Comparison of ENCODE assay signal across 15 cellular contexts in genomic region chrX:124346064-124346876, GRCh38. TPM values are rescaled to one million over a fixed set of nuclear protein-coding genes. Genes with fewer than 3 reads are reported as not detected.
DNase-seq lines count a peak whose midpoint lies in the region; ATAC-seq and TF ChIP-seq lines count a peak whose summit lies in the region.
"Had no signal": no experiment of that assay in that cellular context is flagged by ENCODE, and none has a peak within 500 bp of the region (broad histone marks: within the 10 kb centered on the region; RNA-seq: fewer than 3 reads in every experiment).

Gene SH2D1A (plus strand): TSS chrX:124346563. CDS start chrX:124346643, 80 bp downstream.

- no peaks in the 10 kb centered on the region for H3K4me1 ChIP-seq in GM23338 (ENCODE audit: insufficient read depth)
- H3K4me1 ChIP-seq in neuronal stem cell (ENCODE audit: control insufficient read depth in 2 of 2, insufficient read depth in 1 of 2, low read depth in 1 of 2, low read length in 2 of 2): peaks cover 2 to 3% of the 10 kb centered on the region in 2 donors
- H3K4me1 ChIP-seq in esophagus squamous epithelium: peaks cover 0 to 3% (median 0%) of the 10 kb centered on the region in 3 donors
- H3K4me1 ChIP-seq: HAP-1 had no signal

- H3K4ac ChIP-seq in neuronal stem cell (ENCODE audit: low read length): no peak within 1 kb of the TSS

- H3K36me3 Mint-ChIP-seq in GM23338 (ENCODE audit: low read depth): no peaks in the 10 kb centered on the region
- no peaks in the 10 kb centered on the region for H3K36me3 Mint-ChIP-seq in activated naive CD8-positive, alpha-beta T cell
- H3K36me3 Mint-ChIP-seq: CD14-positive monocyte had no signal

- H3K27me3 ChIP-seq in GM23338 (ENCODE audit: insufficient read depth) (no peaks in the 10 kb centered on the region), neuronal stem cell (ENCODE audit: control insufficient read depth in 3 of 3, insufficient read depth in 3 of 3, low read depth in 1 of 3, low read length in 3 of 3) (no peaks in the 10 kb centered on the region), esophagus squamous epithelium (no peaks in the 10 kb centered on the region)

- no peak within 1 kb of the TSS for H3K9ac ChIP-seq in neuronal stem cell (ENCODE audit: low read depth, low read length, poor library complexity)

- H2BK12ac ChIP-seq in neuronal stem cell (ENCODE audit: low read length): peak within 1 kb of the TSS; percentile 90

- no peak within 1 kb of the TSS for H2BK5ac ChIP-seq in neuronal stem cell (ENCODE audit: low read length)

- peak within 1 kb of the TSS; percentile 65 for H3K18ac ChIP-seq in neuronal stem cell (ENCODE audit: low read length)

- peaks cover 7% of the 10 kb centered on the region; the same call in 2 of the 3 replicates for H3K4me1 Mint-ChIP-seq in GM23338
- peaks cover 55% of the 10 kb centered on the region for H3K4me1 Mint-ChIP-seq in activated naive CD8-positive, alpha-beta T cell (ENCODE audit: low read depth)

- H3K27ac ChIP-seq in GM23338 (ENCODE audit: low read depth): no peak within 1 kb of the TSS
- H3K27ac ChIP-seq in neuronal stem cell (replicated peaks; ENCODE audit: low read length): no peak within 1 kb of the TSS
- peak within 1 kb of the TSS in 2 of 4 donors; percentile 25 to 49 for H3K27ac ChIP-seq in esophagus squamous epithelium

- no CpG with 5 or more reads among the region's 19 CpGs for WGBS in neuronal stem cell (ENCODE audit: extremely low coverage in 2 of 2, insufficient read length in 2 of 2, insufficient replicate concordance in 1 of 2), 2 donors
- WGBS in esophagus squamous epithelium, 2 donors: 65 to 77% methylated on average over 12 of the region's 19 CpGs

- no peak within 1 kb of the TSS for H2BK15ac ChIP-seq in neuronal stem cell (ENCODE audit: low read length)

- peak in 1 of 4 donors; percentile 43 for TF ChIP-seq POLR2A in esophagus squamous epithelium (IDR thresholded peaks at IDR 0.05)

- no peak within 1 kb of the TSS for H4K91ac ChIP-seq in neuronal stem cell (ENCODE audit: low read depth, low read length, poor library complexity)

- H2AK5ac ChIP-seq in neuronal stem cell (ENCODE audit: low read depth, low read length): peak within 1 kb of the TSS; percentile 28

- no peak within 1 kb of the TSS for H2BK120ac ChIP-seq in neuronal stem cell (ENCODE audit: low read depth, low read length)

- no peak within 1 kb of the TSS for H3K14ac ChIP-seq in neuronal stem cell (ENCODE audit: low read length)

- no peaks in the 10 kb centered on the region for H4K20me1 ChIP-seq in GM23338 (replicated peaks; ENCODE audit: insufficient read depth)

- no peak within 1 kb of the TSS for H3K4me2 ChIP-seq in GM23338
- H3K4me2 ChIP-seq in neuronal stem cell (ENCODE audit: insufficient read depth, low read length, poor library complexity, severe bottlenecking): no peak within 1 kb of the TSS

- intact Hi-C loops in esophagus squamous epithelium (cut with DNase I): no loop called here

- H3K9me2 ChIP-seq in GM23338 (ENCODE audit: insufficient read depth): no peaks in the 10 kb centered on the region

- H3K9me3 Mint-ChIP-seq in GM23338: no peaks in the 10 kb centered on the region
- no peaks in the 10 kb centered on the region for H3K9me3 Mint-ChIP-seq in activated naive CD8-positive, alpha-beta T cell (ENCODE audit: low read depth)

- H3K27ac Mint-ChIP-seq in GM23338: no peak within 1 kb of the TSS
- H3K27ac Mint-ChIP-seq in activated naive CD8-positive, alpha-beta T cell: peak within 1 kb of the TSS; percentile 99

- H4K8ac ChIP-seq in neuronal stem cell (ENCODE audit: low read depth, low read length): no peak within 1 kb of the TSS

- H3K9me3 ChIP-seq in neuronal stem cell (replicated peaks in 1 of 2; ENCODE audit: control insufficient read depth in 2 of 2, insufficient read depth in 1 of 2, low read depth in 1 of 2, low read length in 2 of 2) (no peaks in the 10 kb centered on the region), esophagus squamous epithelium (no peaks in the 10 kb centered on the region)
- H3K9me3 ChIP-seq: HAP-1 had no signal

- no peak within 1 kb of the TSS for H3K23ac ChIP-seq in neuronal stem cell (ENCODE audit: low read depth, low read length, poor library complexity)

- H3K4me3 ChIP-seq in GM23338: no peak within 1 kb of the TSS
- H3K4me3 ChIP-seq in neuronal stem cell (ENCODE audit: low read length in 2 of 2): no peak within 1 kb of the TSS
- H3K4me3 ChIP-seq in esophagus squamous epithelium: peak within 1 kb of the TSS in 2 of 4 donors; percentile 28 to 42
- H3K4me3 ChIP-seq: HAP-1 had no signal

- 0 out of 2 replicates have a peak within 1 kb of the TSS, but pooled peaks have one; percentile 63 for H2AFZ ChIP-seq in GM23338
- peak within 1 kb of the TSS; percentile 6 for H2AFZ ChIP-seq in neuronal stem cell (ENCODE audit: low read length)

- DNase-seq in GM23338 (ENCODE audit: low spot score) (no peak), neuronal stem cell (ENCODE audit: low spot score) (no peak), esophagus squamous epithelium (lab: John Stamatoyannopoulos, UW) (no peak), kidney glomerular epithelial cell (lab: John Stamatoyannopoulos, UW) (no peak), DMS53 treated with DMSO at 0.1 percent for 48 hours (lab: John Stamatoyannopoulos, UW; ENCODE audit: unreplicated experiment) (no peak), Ammon's horn (ENCODE audit: low spot score) (no peak)
- DNase-seq: foreskin melanocyte, KBM-7, NCI-H2029, nucleus accumbens, SW 1271 had no signal

- no peaks in the 10 kb centered on the region for H3K79me2 ChIP-seq in GM23338 (replicated peaks; ENCODE audit: insufficient read depth)

- TF ChIP-seq CTCF in GM23338 (conservative IDR thresholded peaks at IDR 0.05; ENCODE audit: low read depth in 2 of 2) (no peak), esophagus squamous epithelium (IDR thresholded peaks at IDR 0.05) (no peak)

- no peak within 1 kb of the TSS for H3K4me3 Mint-ChIP-seq in GM23338
- peak within 1 kb of the TSS; percentile 94 for H3K4me3 Mint-ChIP-seq in activated naive CD8-positive, alpha-beta T cell

- H3K36me3 ChIP-seq in GM23338 (ENCODE audit: insufficient read depth): no peaks in the 10 kb centered on the region
- no peaks in the 10 kb centered on the region for H3K36me3 ChIP-seq in neuronal stem cell (replicated peaks in 1 of 2; ENCODE audit: control insufficient read depth in 2 of 2, insufficient read depth in 2 of 2, low read length in 2 of 2)
- H3K36me3 ChIP-seq in esophagus squamous epithelium: no peaks in the 10 kb centered on the region
- H3K36me3 ChIP-seq: HAP-1 had no signal

- no peaks in the 10 kb centered on the region for H3F3A ChIP-seq in GM23338 (replicated peaks; ENCODE audit: low read depth)

- no peak for ATAC-seq in GM23338
- ATAC-seq in activated CD4-positive, CD25-positive, alpha-beta regulatory T cell treated with anti-CD3 and anti-CD28 coated beads, Interleukin-2, amount 50 U/mL, for 24 hours: peak; percentile 10 to 24

- H3K79me1 ChIP-seq in neuronal stem cell (ENCODE audit: low read depth, low read length): no peaks in the 10 kb centered on the region

- H3K27me3 Mint-ChIP-seq in GM23338 (ENCODE audit: insufficient read depth, low read depth, poor library complexity): no peaks in the 10 kb centered on the region
- no peaks in the 10 kb centered on the region for H3K27me3 Mint-ChIP-seq in activated naive CD8-positive, alpha-beta T cell

TF ChIP-seq in GM23338, 12 proteins besides CTCF, POLR2A, EP300 and RAD21 (continues in another document):
- no peak for TF ChIP-seq STAT1 (IDR thresholded peaks at IDR 0.05; ENCODE audit: unreplicated experiment)
- no peak for TF ChIP-seq ZNF331 (CRISPR knock-in tag; IDR thresholded peaks at IDR 0.05; ENCODE audit: low read depth)

RNA-seq across cellular contexts. Expression of gene SH2D1A, which starts in this region (rescaled TPM):
- not detected in 2 replicates for total RNA-seq in GM23338 (2014; rRNA removed; shearing (Covaris generic))
- 0.09 TPM in 1 of 2 replicates, not detected in the other for polyA plus RNA-seq in GM23338 (2016; fragmentation: Nextera tagmentation; extraction: Ambion mirVana)
- polyA plus RNA-seq in neuronal stem cell (2013, experiment 1 of 2): 0.06 TPM
- 0.12 TPM for polyA plus RNA-seq in neuronal stem cell (2013, experiment 2 of 2)
- 1 to 10 TPM in 2 of 4 donors, under 1 TPM in 1, not detected in 1; 0.53 to 2.1 (median 1.4) TPM for total RNA-seq in esophagus squamous epithelium
